ENCODE assay signal across 1 cellular context in genomic region chr9:109182940-109183798, GRCh38.
A peak's percentile ranks its signal among the peaks of the same experiment; 100 is the strongest.
TF ChIP-seq lines count a peak whose summit lies in the region.

No MANE protein-coding gene starts in this region.

TF ChIP-seq in HepG2, 621 proteins besides CTCF, POLR2A, EP300 and RAD21 (continued from another document and continues in another):
- TF ChIP-seq TRAFD1 (CRISPR knock-in tag; IDR thresholded peaks at IDR 0.05; ENCODE audit: borderline replicate concordance) (no peak), MBNL3 (CRISPR knock-in tag; conservative IDR thresholded peaks at IDR 0.05) (no peak), DMTF1 (CRISPR knock-in tag; IDR thresholded peaks at IDR 0.05) (no peak), ZNF543 (CRISPR knock-in tag; IDR thresholded peaks at IDR 0.05) (0 out of 2 replicates have a peak, but pooled peaks have one; percentile 27), POLR2AphosphoS2 (IDR thresholded peaks at IDR 0.05; ENCODE audit: low read depth, low read length) (no peak), ZNF18 (CRISPR knock-in tag; IDR thresholded peaks at IDR 0.05; ENCODE audit: insufficient replicate concordance) (no peak), MAX (IDR thresholded peaks at IDR 0.05) (peak; percentile 40; the same call in 1 of the 2 replicates), KDM2A (CRISPR knock-in tag; IDR thresholded peaks at IDR 0.05; ENCODE audit: borderline replicate concordance, low read depth) (peak; percentile 47; the same call in 1 of the 2 replicates), GATAD2A (CRISPR knock-in tag; IDR thresholded peaks at IDR 0.05) (no peak; the same call in 1 of the 2 replicates), YY1 (IDR thresholded peaks at IDR 0.05; ENCODE audit: insufficient read depth, insufficient replicate concordance, low read depth, low read length) (peak; percentile 11), RARG (CRISPR knock-in tag; IDR thresholded peaks at IDR 0.05; ENCODE audit: low read depth) (no peak), TBX2 (CRISPR knock-in tag; IDR thresholded peaks at IDR 0.05; ENCODE audit: borderline replicate concordance) (peak; percentile 28; the same call in 1 of the 2 replicates), SP140L (CRISPR knock-in tag; IDR thresholded peaks at IDR 0.05; ENCODE audit: borderline replicate concordance) (no peak), KLF9 (CRISPR knock-in tag; IDR thresholded peaks at IDR 0.05; ENCODE audit: low read depth) (no peak), TEAD2 (CRISPR knock-in tag; IDR thresholded peaks at IDR 0.05) (no peak), ZNF790 (CRISPR knock-in tag; IDR thresholded peaks at IDR 0.05; ENCODE audit: borderline replicate concordance) (no peak), ZNF160 (CRISPR knock-in tag; IDR thresholded peaks at IDR 0.05) (no peak), GLI4 (CRISPR knock-in tag; IDR thresholded peaks at IDR 0.05; ENCODE audit: borderline replicate concordance) (no peak), NFATC3 (CRISPR knock-in tag; IDR thresholded peaks at IDR 0.05) (no peak), ZNF660 (CRISPR knock-in tag; IDR thresholded peaks at IDR 0.05; ENCODE audit: borderline replicate concordance, low read depth) (no peak), BRF2 (CRISPR knock-in tag; IDR thresholded peaks at IDR 0.05) (no peak), ZNF777 (CRISPR knock-in tag; IDR thresholded peaks at IDR 0.05) (no peak), FOXP4 (CRISPR knock-in tag; IDR thresholded peaks at IDR 0.05) (peak; percentile 8; the same call in 1 of the 2 replicates), CREB3 (CRISPR knock-in tag; IDR thresholded peaks at IDR 0.05) (no peak), SOX5 (CRISPR knock-in tag; IDR thresholded peaks at IDR 0.05; ENCODE audit: borderline replicate concordance) (0 out of 2 replicates have a peak, but pooled peaks have one; percentile 5), HMG20A (CRISPR knock-in tag; IDR thresholded peaks at IDR 0.05; ENCODE audit: borderline replicate concordance) (no peak), ZNF598 (CRISPR knock-in tag; IDR thresholded peaks at IDR 0.05; ENCODE audit: borderline replicate concordance) (no peak), RNF219 (CRISPR knock-in tag; IDR thresholded peaks at IDR 0.05) (no peak), ZNF580 (CRISPR knock-in tag; IDR thresholded peaks at IDR 0.05; ENCODE audit: borderline replicate concordance, low read depth) (peak; percentile 49; the same call in 1 of the 2 replicates), MTA1 (CRISPR knock-in tag; IDR thresholded peaks at IDR 0.05; ENCODE audit: borderline replicate concordance) (peak; percentile 0), NKX3-1 (CRISPR knock-in tag; IDR thresholded peaks at IDR 0.05) (no peak), ZNF788 (CRISPR knock-in tag; IDR thresholded peaks at IDR 0.05; ENCODE audit: borderline replicate concordance) (peak; percentile 10; the same call in 1 of the 2 replicates), ZNF574 (CRISPR knock-in tag; IDR thresholded peaks at IDR 0.05) (peak; percentile 92), BHLHE40 (IDR thresholded peaks at IDR 0.05; ENCODE audit: low read length) (no peak), CBX5 (CRISPR knock-in tag; IDR thresholded peaks at IDR 0.05; ENCODE audit: borderline replicate concordance) (no peak), PHF21A (CRISPR knock-in tag; IDR thresholded peaks at IDR 0.05) (peak; percentile 86), ZBTB4 (CRISPR knock-in tag; IDR thresholded peaks at IDR 0.05; ENCODE audit: borderline replicate concordance) (no peak), FOXA1 (IDR thresholded peaks at IDR 0.05) (no peak), FOXA1 (CRISPR knock-in tag; IDR thresholded peaks at IDR 0.05) (peak; percentile 42; the same call in 1 of the 2 replicates), HHEX (CRISPR knock-in tag; IDR thresholded peaks at IDR 0.05) (no peak), ZNF468 (CRISPR knock-in tag; IDR thresholded peaks at IDR 0.05) (no peak), ADNP (CRISPR knock-in tag; IDR thresholded peaks at IDR 0.05) (no peak), DRAP1 (CRISPR knock-in tag; IDR thresholded peaks at IDR 0.05) (peak; percentile 38; the same call in 1 of the 2 replicates)
